30 cellular contexts compared by ENCODE assay signal in the genomic region with DNA sequence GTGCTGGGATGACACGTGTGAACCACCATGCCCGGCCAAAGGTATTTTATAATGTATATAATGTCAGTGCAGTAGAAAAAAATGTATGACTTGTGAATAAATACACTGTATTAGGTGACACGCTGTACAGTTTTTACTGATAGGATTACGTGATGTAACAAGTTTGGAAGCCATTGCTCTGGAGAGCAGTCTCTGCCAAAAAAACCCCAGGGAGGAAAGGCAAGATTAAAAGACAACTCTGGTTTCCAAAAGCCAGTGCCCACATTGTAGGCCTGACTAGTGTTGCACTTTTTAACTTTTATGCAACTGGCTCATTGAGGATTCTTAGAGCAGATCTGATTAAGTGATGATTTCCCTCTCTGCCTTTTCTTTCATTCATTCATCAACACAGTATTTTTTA.
DNase-seq lines count a peak whose midpoint lies in the region; ATAC-seq and TF ChIP-seq lines count a peak whose summit lies in the region.
"Had no signal": no experiment of that assay in that cellular context is flagged by ENCODE, and none has a peak within 500 bp of the region (broad histone marks: within the 10 kb centered on the region; RNA-seq: fewer than 3 reads in every experiment).

No MANE protein-coding gene starts in this region.

- intact Hi-C loops in IMR-90 (cut with micrococcal nuclease) = no loop called here
- intact Hi-C loops in CD8-positive, alpha-beta T cell (cut with DNase I, micrococcal nuclease) = no loop called here

- DNase-seq in NCI-H2107 treated with DMSO at 0.1 percent for 48 hours (lab: John Stamatoyannopoulos, UW; ENCODE audit: unreplicated experiment) (peak; percentile 82), NCI-H2107 (lab: John Stamatoyannopoulos, UW) (no peak), IMR-90 (peak; percentile 33), endodermal cell (no peak), mesenchymal stem cell (no peak), GOT3 (lab: John Stamatoyannopoulos, UW) (no peak), inferior parietal cortex (ENCODE audit: extremely low spot score) (no peak)
- DNase-seq in CD8-positive, alpha-beta T cell = no peak
- DNase-seq: 8988T; activated CD4-positive, alpha-beta T cell treated with anti-CD3 and anti-CD28 coated beads for 36 hours; activated gamma-delta T cell; activated naive CD8-positive, alpha-beta T cell treated with anti-CD3 and anti-CD28 coated beads, Interleukin-2, amount 10 ng/mL, durations not matched to agents 7 days and 5 days; activated T-cell treated with anti-CD3 and anti-CD28 coated beads, Interleukin-2, amount 50 U/mL, for 1 hour; AML-193; CD4-positive, alpha-beta memory T cell; colonic mucosa; DMS 273 treated with DMSO at 0.1 percent for 48 hours; effector memory CD4-positive, alpha-beta T cell; erythroblast; H9; hippocampal formation; NCI-H1092; NCI-H1694 treated with DMSO at 0.1 percent for 48 hours; OCI-M1; stomach; tibial artery had no signal

- H3K9ac ChIP-seq in IMR-90 (ENCODE audit: low read depth, low read length) (no peak overlapping the region), endodermal cell (ENCODE audit: extremely low read depth, low read length, poor library complexity, severe bottlenecking) (no peak overlapping the region), mesenchymal stem cell (ENCODE audit: low read length) (peak overlapping the region; percentile 46)

- H2BK120ac ChIP-seq in IMR-90 (ENCODE audit: low read depth, low read length) (no peak overlapping the region), mesenchymal stem cell (ENCODE audit: low read depth, low read length) (no peak overlapping the region)

- H3K4me3 ChIP-seq in IMR-90 (ENCODE audit: insufficient read depth, low read depth, low read length) = no peak overlapping the region
- H3K4me3 ChIP-seq in endodermal cell (ENCODE audit: low read length) = no peak overlapping the region
- peak overlapping the region in 1 of 2 experiments; percentile 32 for H3K4me3 ChIP-seq in mesenchymal stem cell (ENCODE audit: insufficient read depth in 1 of 2, low read depth in 1 of 2, low read length in 2 of 2)
- no peak overlapping the region for H3K4me3 ChIP-seq in CD8-positive, alpha-beta T cell (ENCODE audit: low read depth, low read length)
- H3K4me3 ChIP-seq: colonic mucosa, prostate gland, stomach, tibial artery had no signal

- no peak overlapping the region for H2BK15ac ChIP-seq in IMR-90 (ENCODE audit: low read depth, low read length)
- no peak overlapping the region for H2BK15ac ChIP-seq in mesenchymal stem cell (ENCODE audit: low read depth, poor library complexity, severe bottlenecking)

- no peak for TF ChIP-seq CTCF in IMR-90 (conservative IDR thresholded peaks at IDR 0.05; ENCODE audit: low read depth, low read length)
- no peak for TF ChIP-seq CTCF in endodermal cell (conservative IDR thresholded peaks at IDR 0.05)
- no peak for TF ChIP-seq CTCF in CD8-positive, alpha-beta T cell (IDR thresholded peaks at IDR 0.05)

- H3K18ac ChIP-seq in IMR-90 (ENCODE audit: low read depth, low read length) (no peak overlapping the region; the same call in 1 of the 2 replicates), mesenchymal stem cell (ENCODE audit: low read depth in 1 of 2, low read length in 2 of 2) (no peak overlapping the region)

- dilution Hi-C loops in IMR-90 (cut with HindIII; ENCODE audit: low sequenced_read_pairs, unreplicated experiment) = no loop called here

- no peak overlapping the region for H3K56ac ChIP-seq in IMR-90 (ENCODE audit: extremely low read depth, insufficient read depth, low read length)

- POLR2A ChIA-PET in IMR-90 (lab: Charles Lee; ENCODE audit: unreplicated experiment) = no interaction called here
- POLR2A ChIA-PET in CD8-positive, alpha-beta T cell (lab: Charles Lee) = no interaction called here

- H3K79me1 ChIP-seq in IMR-90 (ENCODE audit: low read depth in 1 of 2, low read length in 2 of 2) (no peaks in the 10 kb centered on the region), mesenchymal stem cell (replicated peaks; ENCODE audit: low read length, poor library complexity, severe bottlenecking) (peaks cover 3% of the 10 kb centered on the region)

- H3K27me3 Mint-ChIP-seq in endodermal cell (ENCODE audit: insufficient read depth) = no peaks in the 10 kb centered on the region
- H3K27me3 Mint-ChIP-seq in CD8-positive, alpha-beta T cell (ENCODE audit: low read depth) = no peaks in the 10 kb centered on the region
- H3K27me3 Mint-ChIP-seq: activated CD4-positive, alpha-beta T cell treated with anti-CD3 and anti-CD28 coated beads for 36 hours; activated naive CD8-positive, alpha-beta T cell treated with anti-CD3 and anti-CD28 coated beads, Interleukin-2, amount 10 ng/mL, durations not matched to agents 7 days and 5 days; CD4-positive, alpha-beta memory T cell had no signal

- no peak overlapping the region for H3K4me3 Mint-ChIP-seq in endodermal cell
- H3K4me3 Mint-ChIP-seq in CD8-positive, alpha-beta T cell = no peak overlapping the region
- H3K4me3 Mint-ChIP-seq: activated CD4-positive, alpha-beta T cell treated with anti-CD3 and anti-CD28 coated beads for 36 hours; activated naive CD8-positive, alpha-beta T cell treated with anti-CD3 and anti-CD28 coated beads, Interleukin-2, amount 10 ng/mL, durations not matched to agents 7 days and 5 days; CD4-positive, alpha-beta memory T cell; H9; T-helper 2 cell treated with Interferon-gamma antibody and Interleukin-4, amounts not matched to agents 5 μg/mL and 100 μg/mL, for 36 hours had no signal

- H2AK5ac ChIP-seq in IMR-90 (ENCODE audit: low read depth, low read length) (no peak overlapping the region), mesenchymal stem cell (ENCODE audit: low read length, severe bottlenecking) (no peak overlapping the region)

- peaks cover 3% of the 10 kb centered on the region; the same call in 1 of the 2 replicates for H4K20me1 ChIP-seq in IMR-90 (ENCODE audit: insufficient read depth, low read length)

- H3K4ac ChIP-seq in IMR-90 (ENCODE audit: low read depth, low read length) (no peak overlapping the region), mesenchymal stem cell (ENCODE audit: low read depth in 1 of 2, low read length in 2 of 2) (no peak overlapping the region)

- no peaks in the 10 kb centered on the region for H3K9me3 Mint-ChIP-seq in endodermal cell
- no peaks in the 10 kb centered on the region for H3K9me3 Mint-ChIP-seq in CD8-positive, alpha-beta T cell
- H3K9me3 Mint-ChIP-seq: activated naive CD8-positive, alpha-beta T cell treated with anti-CD3 and anti-CD28 coated beads, Interleukin-2, amount 10 ng/mL, durations not matched to agents 7 days and 5 days; CD4-positive, alpha-beta memory T cell; H9; T-helper 2 cell treated with Interferon-gamma antibody and Interleukin-4, amounts not matched to agents 5 μg/mL and 100 μg/mL, for 36 hours had no signal

- ATAC-seq in IMR-90 (ENCODE audit: low read depth) = peak; percentile 9; the same call in 1 of the 2 replicates
- no peak for ATAC-seq in CD8-positive, alpha-beta T cell
- ATAC-seq: activated CD4-positive, alpha-beta T cell treated with anti-CD3 and anti-CD28 coated beads for 36 hours had no signal

- no TSS peak for BruUV-seq in IMR-90 (replicated peaks; lab: Mats Ljungman, UMichigan)

- no peaks in the 10 kb centered on the region for H3K27me3 ChIP-seq in IMR-90 (ENCODE audit: control insufficient read depth, insufficient read depth, low read length)
- H3K27me3 ChIP-seq in endodermal cell (ENCODE audit: control insufficient read depth, insufficient read depth, low read length, poor library complexity, severe bottlenecking) = no peaks in the 10 kb centered on the region
- H3K27me3 ChIP-seq in mesenchymal stem cell (ENCODE audit: control insufficient read depth in 1 of 2, insufficient read depth in 1 of 2, low read length in 2 of 2) = no peaks in the 10 kb centered on the region
- no peaks in the 10 kb centered on the region for H3K27me3 ChIP-seq in CD8-positive, alpha-beta T cell (ENCODE audit: insufficient read depth, low read length)
- H3K27me3 ChIP-seq: brain microvascular endothelial cell, colonic mucosa, neutrophil, stomach, tibial artery had no signal

- H2BK5ac ChIP-seq in IMR-90 (ENCODE audit: low read depth, low read length, poor library complexity, severe bottlenecking) = no peak overlapping the region
- no peak overlapping the region for H2BK5ac ChIP-seq in mesenchymal stem cell (ENCODE audit: low read depth, low read length, poor library complexity, severe bottlenecking)

- peaks cover 2% of the 10 kb centered on the region; the same call in 1 of the 2 replicates for H3K36me3 ChIP-seq in IMR-90 (ENCODE audit: control insufficient read depth, insufficient read depth, low read length)
- no peaks in the 10 kb centered on the region for H3K36me3 ChIP-seq in endodermal cell (ENCODE audit: control insufficient read depth, insufficient read depth, low read length)
- peaks cover 8 to 12% of the 10 kb centered on the region in 2 experiments for H3K36me3 ChIP-seq in mesenchymal stem cell (ENCODE audit: control insufficient read depth in 1 of 2, insufficient read depth in 2 of 2, low read depth in 1 of 2, low read length in 2 of 2)
- peaks cover 38% of the 10 kb centered on the region for H3K36me3 ChIP-seq in CD8-positive, alpha-beta T cell (ENCODE audit: insufficient read depth, low read length)
- H3K36me3 ChIP-seq: colonic mucosa, neutrophil, prostate gland had no signal

- no peak overlapping the region for H2BK20ac ChIP-seq in IMR-90 (ENCODE audit: low read depth, low read length)

- H3K27ac ChIP-seq in IMR-90 (ENCODE audit: insufficient read depth, low read length) = no peak overlapping the region
- H3K27ac ChIP-seq in endodermal cell (ENCODE audit: low read depth, low read length) = peak overlapping the region; percentile 4
- peak overlapping the region; percentile 73 for H3K27ac ChIP-seq in mesenchymal stem cell (ENCODE audit: low read length, poor library complexity, severe bottlenecking)
- H3K27ac ChIP-seq in CD8-positive, alpha-beta T cell (ENCODE audit: low read depth, low read length) = no peak overlapping the region
- H3K27ac ChIP-seq: colonic mucosa, neutrophil, prostate gland, stomach, tibial artery had no signal

- no peaks in the 10 kb centered on the region for H3K36me3 Mint-ChIP-seq in endodermal cell (ENCODE audit: low read depth)
- H3K36me3 Mint-ChIP-seq in CD8-positive, alpha-beta T cell = peaks cover 94% of the 10 kb centered on the region

- H2AFZ ChIP-seq in IMR-90 (replicated peaks; ENCODE audit: low read length, poor library complexity) = no peak overlapping the region
- no peak overlapping the region for H2AFZ ChIP-seq in mesenchymal stem cell (ENCODE audit: low read depth, low read length)

- in situ Hi-C loops in IMR-90 (cut with MboI; ENCODE audit: low sequenced_read_pairs) = no loop called here

- H3K27ac Mint-ChIP-seq in endodermal cell = no peak overlapping the region
- H3K27ac Mint-ChIP-seq in CD8-positive, alpha-beta T cell = no peak overlapping the region
- H3K27ac Mint-ChIP-seq: activated CD4-positive, alpha-beta T cell treated with anti-CD3 and anti-CD28 coated beads for 36 hours; activated naive CD8-positive, alpha-beta T cell treated with anti-CD3 and anti-CD28 coated beads, Interleukin-2, amount 10 ng/mL, durations not matched to agents 7 days and 5 days; H9; T-helper 2 cell treated with Interferon-gamma antibody and Interleukin-4, amounts not matched to agents 5 μg/mL and 100 μg/mL, for 36 hours had no signal

- H3K23ac ChIP-seq in IMR-90 (ENCODE audit: low read depth, low read length) (no peak overlapping the region), mesenchymal stem cell (ENCODE audit: low read length in 2 of 2) (no peak overlapping the region)

- H3K4me2 ChIP-seq in IMR-90 (ENCODE audit: low read depth, low read length) (peak overlapping the region; percentile 74), mesenchymal stem cell (ENCODE audit: low read length, poor library complexity, severe bottlenecking) (no peak overlapping the region)

- no peak for TF ChIP-seq POLR2A in IMR-90 (IDR thresholded peaks at IDR 0.05; ENCODE audit: low read depth, low read length)

- WGBS in IMR-90 (ENCODE audit: extremely low coverage in 2 of 2, insufficient read length in 1 of 2), 2 experiments = 57% methylated on average over 2 of the region's 4 CpGs; no CpG with 5 or more reads in 1 of the 2 experiments
- WGBS in endodermal cell (ENCODE audit: insufficient coverage in 1 of 2, insufficient read length in 1 of 2), 2 experiments = 93 to 94% methylated on average over 4 of the region's 4 CpGs
- WGBS in mesenchymal stem cell = 93% methylated on average over 4 of the region's 4 CpGs

- H4K8ac ChIP-seq in IMR-90 (ENCODE audit: low read depth in 2 of 2, low read length in 2 of 2) = no peak overlapping the region
- no peak overlapping the region for H4K8ac ChIP-seq in mesenchymal stem cell (ENCODE audit: low read length)

- no peak for TF ChIP-seq RAD21 in IMR-90 (IDR thresholded peaks at IDR 0.05; ENCODE audit: low read length)

- H3K9me1 ChIP-seq in IMR-90 (ENCODE audit: insufficient read depth, low read length) = peaks cover 10% of the 10 kb centered on the region

- no peak overlapping the region for H2AK9ac ChIP-seq in IMR-90 (replicated peaks; ENCODE audit: low read depth, low read length, poor library complexity)

- H4K91ac ChIP-seq in IMR-90 (ENCODE audit: insufficient read depth, low read depth, low read length) (no peak overlapping the region), mesenchymal stem cell (ENCODE audit: low read length) (no peak overlapping the region)

- no peak overlapping the region for H4K5ac ChIP-seq in IMR-90 (ENCODE audit: low read depth, low read length)

- H3K14ac ChIP-seq in IMR-90 (replicated peaks; ENCODE audit: low read depth, low read length) (no peak overlapping the region), mesenchymal stem cell (ENCODE audit: low read length in 2 of 2) (no peak overlapping the region)

- H3K4me1 Mint-ChIP-seq in endodermal cell = peaks cover 21% of the 10 kb centered on the region
- H3K4me1 Mint-ChIP-seq in CD8-positive, alpha-beta T cell (ENCODE audit: low read depth) = no peaks in the 10 kb centered on the region
- H3K4me1 Mint-ChIP-seq: activated CD4-positive, alpha-beta T cell treated with anti-CD3 and anti-CD28 coated beads for 36 hours; H9 had no signal

- H2BK12ac ChIP-seq in mesenchymal stem cell (ENCODE audit: low read length in 2 of 2) = no peak overlapping the region

- H3K9me3 ChIP-seq in IMR-90 (ENCODE audit: control insufficient read depth, insufficient read depth, low read length) (no peaks in the 10 kb centered on the region), endodermal cell (ENCODE audit: control insufficient read depth, low read length) (no peaks in the 10 kb centered on the region), mesenchymal stem cell (ENCODE audit: control insufficient read depth, low read length) (no peaks in the 10 kb centered on the region)
- no peaks in the 10 kb centered on the region for H3K9me3 ChIP-seq in CD8-positive, alpha-beta T cell (ENCODE audit: low read length)
- H3K9me3 ChIP-seq: colonic mucosa, neutrophil, prostate gland, stomach, tibial artery had no signal

- H3K4me1 ChIP-seq in IMR-90 (ENCODE audit: control insufficient read depth, insufficient read depth, low read length) (peaks cover 11% of the 10 kb centered on the region), endodermal cell (ENCODE audit: control insufficient read depth, insufficient read depth, low read length) (peaks cover 6% of the 10 kb centered on the region), mesenchymal stem cell (ENCODE audit: control insufficient read depth, insufficient read depth, low read depth, low read length) (peaks cover 7% of the 10 kb centered on the region)
- no peaks in the 10 kb centered on the region for H3K4me1 ChIP-seq in CD8-positive, alpha-beta T cell (ENCODE audit: insufficient read depth, low read length)
- H3K4me1 ChIP-seq: colonic mucosa, prostate gland had no signal

- CTCF ChIA-PET in IMR-90 (lab: Yijun Ruan, JAX) = no interaction called here
- CTCF ChIA-PET in CD8-positive, alpha-beta T cell (lab: Charles Lee) = no interaction called here

Comparison
In these comparisons a context has a peak if more than half of its experiments do, and no peak if none do; other contexts are left out.
1. DNase-seq: peak in NCI-H2107 treated with DMSO at 0.1 percent for 48 hours (single experiment) and IMR-90 (single experiment); none in NCI-H2107 (single experiment), endodermal cell (single experiment), mesenchymal stem cell (single experiment), CD8-positive, alpha-beta T cell (0 of 7), GOT3 (single experiment) and inferior parietal cortex (single experiment).
2. H3K27ac ChIP-seq: peak in endodermal cell (single experiment) and mesenchymal stem cell (single experiment); none in IMR-90 (single experiment) and CD8-positive, alpha-beta T cell (single experiment).